2 cellular contexts compared by ENCODE assay signal in the genomic region with DNA sequence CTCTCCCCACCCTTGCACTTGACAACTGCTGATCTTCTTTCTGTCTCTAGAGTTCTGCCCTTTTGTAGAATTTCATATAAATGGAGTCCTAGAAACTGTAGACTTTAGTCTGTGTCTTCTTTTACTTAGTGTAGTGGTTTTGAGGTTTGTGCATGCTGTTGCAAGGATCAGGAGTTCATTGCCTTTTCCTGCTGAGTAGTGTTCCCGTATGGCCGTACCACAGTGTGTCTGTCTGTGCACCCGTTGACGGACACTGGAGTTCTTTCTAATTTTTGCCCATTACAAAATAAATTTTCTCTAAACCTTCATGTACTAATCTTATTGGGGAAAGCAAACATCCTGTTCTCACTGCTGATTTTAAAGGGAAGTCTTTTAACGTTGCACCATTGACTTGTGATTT.
TF ChIP-seq lines count a peak whose summit lies in the region.

No MANE protein-coding gene starts in this region.

TF ChIP-seq in HepG2, 621 proteins besides CTCF, POLR2A, EP300 and RAD21 (continued from another document):
- TF ChIP-seq, protein P1, sequence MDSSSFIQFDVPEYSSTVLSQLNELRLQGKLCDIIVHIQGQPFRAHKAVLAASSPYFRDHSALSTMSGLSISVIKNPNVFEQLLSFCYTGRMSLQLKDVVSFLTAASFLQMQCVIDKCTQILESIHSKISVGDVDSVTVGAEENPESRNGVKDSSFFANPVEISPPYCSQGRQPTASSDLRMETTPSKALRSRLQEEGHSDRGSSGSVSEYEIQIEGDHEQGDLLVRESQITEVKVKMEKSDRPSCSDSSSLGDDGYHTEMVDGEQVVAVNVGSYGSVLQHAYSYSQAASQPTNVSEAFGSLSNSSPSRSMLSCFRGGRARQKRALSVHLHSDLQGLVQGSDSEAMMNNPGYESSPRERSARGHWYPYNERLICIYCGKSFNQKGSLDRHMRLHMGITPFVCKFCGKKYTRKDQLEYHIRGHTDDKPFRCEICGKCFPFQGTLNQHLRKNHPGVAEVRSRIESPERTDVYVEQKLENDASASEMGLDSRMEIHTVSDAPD (CRISPR knock-in tag; IDR thresholded peaks at IDR 0.05): no peak
- TF ChIP-seq, protein P2, sequence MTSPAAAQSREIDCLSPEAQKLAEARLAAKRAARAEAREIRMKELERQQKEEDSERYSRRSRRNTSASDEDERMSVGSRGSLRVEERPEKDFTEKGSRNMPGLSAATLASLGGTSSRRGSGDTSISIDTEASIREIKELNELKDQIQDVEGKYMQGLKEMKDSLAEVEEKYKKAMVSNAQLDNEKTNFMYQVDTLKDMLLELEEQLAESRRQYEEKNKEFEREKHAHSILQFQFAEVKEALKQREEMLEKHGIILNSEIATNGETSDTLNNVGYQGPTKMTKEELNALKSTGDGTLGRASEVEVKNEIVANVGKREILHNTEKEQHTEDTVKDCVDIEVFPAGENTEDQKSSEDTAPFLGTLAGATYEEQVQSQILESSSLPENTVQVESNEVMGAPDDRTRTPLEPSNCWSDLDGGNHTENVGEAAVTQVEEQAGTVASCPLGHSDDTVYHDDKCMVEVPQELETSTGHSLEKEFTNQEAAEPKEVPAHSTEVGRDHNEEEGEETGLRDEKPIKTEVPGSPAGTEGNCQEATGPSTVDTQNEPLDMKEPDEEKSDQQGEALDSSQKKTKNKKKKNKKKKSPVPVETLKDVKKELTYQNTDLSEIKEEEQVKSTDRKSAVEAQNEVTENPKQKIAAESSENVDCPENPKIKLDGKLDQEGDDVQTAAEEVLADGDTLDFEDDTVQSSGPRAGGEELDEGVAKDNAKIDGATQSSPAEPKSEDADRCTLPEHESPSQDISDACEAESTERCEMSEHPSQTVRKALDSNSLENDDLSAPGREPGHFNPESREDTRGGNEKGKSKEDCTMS (CRISPR knock-in tag; conservative IDR thresholded peaks at IDR 0.05): no peak
- TF ChIP-seq, protein P3, sequence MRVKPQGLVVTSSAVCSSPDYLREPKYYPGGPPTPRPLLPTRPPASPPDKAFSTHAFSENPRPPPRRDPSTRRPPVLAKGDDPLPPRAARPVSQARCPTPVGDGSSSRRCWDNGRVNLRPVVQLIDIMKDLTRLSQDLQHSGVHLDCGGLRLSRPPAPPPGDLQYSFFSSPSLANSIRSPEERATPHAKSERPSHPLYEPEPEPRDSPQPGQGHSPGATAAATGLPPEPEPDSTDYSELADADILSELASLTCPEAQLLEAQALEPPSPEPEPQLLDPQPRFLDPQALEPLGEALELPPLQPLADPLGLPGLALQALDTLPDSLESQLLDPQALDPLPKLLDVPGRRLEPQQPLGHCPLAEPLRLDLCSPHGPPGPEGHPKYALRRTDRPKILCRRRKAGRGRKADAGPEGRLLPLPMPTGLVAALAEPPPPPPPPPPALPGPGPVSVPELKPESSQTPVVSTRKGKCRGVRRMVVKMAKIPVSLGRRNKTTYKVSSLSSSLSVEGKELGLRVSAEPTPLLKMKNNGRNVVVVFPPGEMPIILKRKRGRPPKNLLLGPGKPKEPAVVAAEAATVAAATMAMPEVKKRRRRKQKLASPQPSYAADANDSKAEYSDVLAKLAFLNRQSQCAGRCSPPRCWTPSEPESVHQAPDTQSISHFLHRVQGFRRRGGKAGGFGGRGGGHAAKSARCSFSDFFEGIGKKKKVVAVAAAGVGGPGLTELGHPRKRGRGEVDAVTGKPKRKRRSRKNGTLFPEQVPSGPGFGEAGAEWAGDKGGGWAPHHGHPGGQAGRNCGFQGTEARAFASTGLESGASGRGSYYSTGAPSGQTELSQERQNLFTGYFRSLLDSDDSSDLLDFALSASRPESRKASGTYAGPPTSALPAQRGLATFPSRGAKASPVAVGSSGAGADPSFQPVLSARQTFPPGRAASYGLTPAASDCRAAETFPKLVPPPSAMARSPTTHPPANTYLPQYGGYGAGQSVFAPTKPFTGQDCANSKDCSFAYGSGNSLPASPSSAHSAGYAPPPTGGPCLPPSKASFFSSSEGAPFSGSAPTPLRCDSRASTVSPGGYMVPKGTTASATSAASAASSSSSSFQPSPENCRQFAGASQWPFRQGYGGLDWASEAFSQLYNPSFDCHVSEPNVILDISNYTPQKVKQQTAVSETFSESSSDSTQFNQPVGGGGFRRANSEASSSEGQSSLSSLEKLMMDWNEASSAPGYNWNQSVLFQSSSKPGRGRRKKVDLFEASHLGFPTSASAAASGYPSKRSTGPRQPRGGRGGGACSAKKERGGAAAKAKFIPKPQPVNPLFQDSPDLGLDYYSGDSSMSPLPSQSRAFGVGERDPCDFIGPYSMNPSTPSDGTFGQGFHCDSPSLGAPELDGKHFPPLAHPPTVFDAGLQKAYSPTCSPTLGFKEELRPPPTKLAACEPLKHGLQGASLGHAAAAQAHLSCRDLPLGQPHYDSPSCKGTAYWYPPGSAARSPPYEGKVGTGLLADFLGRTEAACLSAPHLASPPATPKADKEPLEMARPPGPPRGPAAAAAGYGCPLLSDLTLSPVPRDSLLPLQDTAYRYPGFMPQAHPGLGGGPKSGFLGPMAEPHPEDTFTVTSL (CRISPR knock-in tag; IDR thresholded peaks at IDR 0.05; ENCODE audit: borderline replicate concordance): no peak
- no peak for TF ChIP-seq ZNF616 (CRISPR knock-in tag; IDR thresholded peaks at IDR 0.05; ENCODE audit: low read depth)
- TF ChIP-seq TBP (CRISPR knock-in tag; IDR thresholded peaks at IDR 0.05): no peak
TF ChIP-seq in HepG2: peak in this region for 0.

TF ChIP-seq in WTC11, 78 proteins besides CTCF, POLR2A, EP300 and RAD21 (continued from another document):
- TF ChIP-seq, protein P4, sequence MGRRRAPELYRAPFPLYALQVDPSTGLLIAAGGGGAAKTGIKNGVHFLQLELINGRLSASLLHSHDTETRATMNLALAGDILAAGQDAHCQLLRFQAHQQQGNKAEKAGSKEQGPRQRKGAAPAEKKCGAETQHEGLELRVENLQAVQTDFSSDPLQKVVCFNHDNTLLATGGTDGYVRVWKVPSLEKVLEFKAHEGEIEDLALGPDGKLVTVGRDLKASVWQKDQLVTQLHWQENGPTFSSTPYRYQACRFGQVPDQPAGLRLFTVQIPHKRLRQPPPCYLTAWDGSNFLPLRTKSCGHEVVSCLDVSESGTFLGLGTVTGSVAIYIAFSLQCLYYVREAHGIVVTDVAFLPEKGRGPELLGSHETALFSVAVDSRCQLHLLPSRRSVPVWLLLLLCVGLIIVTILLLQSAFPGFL (CRISPR knock-in tag; IDR thresholded peaks at IDR 0.05; ENCODE audit: borderline replicate concordance): no peak
- TF ChIP-seq RORB (CRISPR knock-in tag; IDR thresholded peaks at IDR 0.05) (no peak), NR3C1 (CRISPR knock-in tag; conservative IDR thresholded peaks at IDR 0.05; ENCODE audit: low read depth) (no peak), IRF2 (CRISPR knock-in tag; IDR thresholded peaks at IDR 0.05; ENCODE audit: borderline replicate concordance, low read depth) (no peak), ZNF423 (CRISPR knock-in tag; IDR thresholded peaks at IDR 0.05) (no peak), CBFB (CRISPR knock-in tag; IDR thresholded peaks at IDR 0.05; ENCODE audit: low read depth) (no peak)
- TF ChIP-seq, protein P5, sequence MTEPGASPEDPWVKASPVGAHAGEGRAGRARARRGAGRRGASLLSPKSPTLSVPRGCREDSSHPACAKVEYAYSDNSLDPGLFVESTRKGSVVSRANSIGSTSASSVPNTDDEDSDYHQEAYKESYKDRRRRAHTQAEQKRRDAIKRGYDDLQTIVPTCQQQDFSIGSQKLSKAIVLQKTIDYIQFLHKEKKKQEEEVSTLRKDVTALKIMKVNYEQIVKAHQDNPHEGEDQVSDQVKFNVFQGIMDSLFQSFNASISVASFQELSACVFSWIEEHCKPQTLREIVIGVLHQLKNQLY (CRISPR knock-in tag; IDR thresholded peaks at IDR 0.05): no peak
- TF ChIP-seq, protein P6, sequence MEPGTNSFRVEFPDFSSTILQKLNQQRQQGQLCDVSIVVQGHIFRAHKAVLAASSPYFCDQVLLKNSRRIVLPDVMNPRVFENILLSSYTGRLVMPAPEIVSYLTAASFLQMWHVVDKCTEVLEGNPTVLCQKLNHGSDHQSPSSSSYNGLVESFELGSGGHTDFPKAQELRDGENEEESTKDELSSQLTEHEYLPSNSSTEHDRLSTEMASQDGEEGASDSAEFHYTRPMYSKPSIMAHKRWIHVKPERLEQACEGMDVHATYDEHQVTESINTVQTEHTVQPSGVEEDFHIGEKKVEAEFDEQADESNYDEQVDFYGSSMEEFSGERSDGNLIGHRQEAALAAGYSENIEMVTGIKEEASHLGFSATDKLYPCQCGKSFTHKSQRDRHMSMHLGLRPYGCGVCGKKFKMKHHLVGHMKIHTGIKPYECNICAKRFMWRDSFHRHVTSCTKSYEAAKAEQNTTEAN (CRISPR knock-in tag; IDR thresholded peaks at IDR 0.05): no peak
